9 cellular contexts compared by ENCODE assay signal in the genomic region with DNA sequence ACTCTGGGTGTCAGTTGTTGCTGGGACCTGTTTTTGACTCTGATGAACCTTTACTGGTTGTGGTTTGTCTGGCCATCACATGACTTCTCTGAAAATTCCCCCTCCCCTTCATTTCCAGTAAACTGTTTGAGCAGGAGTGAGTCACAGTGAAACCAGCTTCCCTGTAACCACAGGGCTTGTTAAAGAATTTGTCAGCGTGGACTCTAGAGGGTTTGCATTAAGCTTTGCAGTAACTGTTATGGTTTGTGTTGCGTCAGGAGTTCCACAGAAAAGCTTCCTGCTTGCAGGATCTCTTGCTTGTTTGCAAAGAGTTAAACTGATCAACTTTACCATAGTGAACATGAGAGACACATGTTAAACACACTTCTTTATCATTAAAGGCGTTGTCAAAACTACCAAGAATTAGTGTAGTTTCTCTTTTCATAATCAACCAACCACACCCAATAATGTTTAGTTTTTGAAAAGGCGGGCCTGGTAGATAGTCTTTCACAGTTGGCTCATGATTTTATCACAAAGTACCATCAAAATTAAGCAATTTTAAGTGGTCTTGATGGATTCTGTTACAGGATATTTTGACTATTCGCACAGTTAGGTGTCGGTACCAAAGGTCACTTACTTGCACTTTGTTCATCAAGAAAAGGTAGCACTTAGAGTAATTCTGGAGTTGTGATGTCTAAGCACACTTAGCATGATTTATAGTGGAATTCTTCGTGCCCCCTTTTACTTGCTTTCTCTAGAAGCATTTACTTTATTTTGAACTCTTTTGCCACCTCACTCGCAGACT.
DNase-seq lines count a peak whose midpoint lies in the region; ATAC-seq and TF ChIP-seq lines count a peak whose summit lies in the region.
"Had no signal": no experiment of that assay in that cellular context is flagged by ENCODE, and none has a peak within 500 bp of the region (broad histone marks: within the 10 kb centered on the region; RNA-seq: fewer than 3 reads in every experiment).

No MANE protein-coding gene starts in this region.

- ATAC-seq in HG02610 (IDR thresholded peaks at IDR 0.05; ENCODE audit: unreplicated experiment) = peak; percentile 91
- peak; percentile 86 for ATAC-seq in activated B cell treated with CpG ODN at 0.5 μM for 24 hours (ENCODE audit: low read depth)

- intact Hi-C loops in activated B cell treated with CpG ODN at 0.5 μM for 24 hours (cut with micrococcal nuclease) = loop anchor here (1.0 to 2.0 kb wide), 10 partner anchors 24 to 168 kb away; a partner anchor contains a TSS

- POLR2A ChIA-PET in activated B cell treated with CpG ODN at 0.5 μM for 24 hours (lab: Charles Lee) = interaction anchor here (0.6 to 10.1 kb wide), 23 partner anchors 8 to 168 kb away, joined by 3 to 379 read pairs (median 7); a partner anchor contains a TSS

- H3K4me3 Mint-ChIP-seq in activated B cell treated with CpG ODN at 0.5 μM for 24 hours (peak overlapping the region; percentile 72), chondrocyte (ENCODE audit: unreplicated experiment) (peak overlapping the region; percentile 26)

- H3K27me3 Mint-ChIP-seq in activated B cell treated with CpG ODN at 0.5 μM for 24 hours (no peaks in the 10 kb centered on the region), chondrocyte (ENCODE audit: low read depth) (no peaks in the 10 kb centered on the region)

- H3K36me3 Mint-ChIP-seq in activated B cell treated with CpG ODN at 0.5 μM for 24 hours (ENCODE audit: low read depth) (peaks cover 7% of the 10 kb centered on the region), chondrocyte (ENCODE audit: low read depth) (no peaks in the 10 kb centered on the region)

- TF ChIP-seq CTCF in activated B cell treated with CpG ODN at 0.5 μM for 24 hours (IDR thresholded peaks at IDR 0.05) = no peak
- TF ChIP-seq CTCF in chondrocyte (IDR thresholded peaks at IDR 0.05) = no peak
- peak; percentile 9 for TF ChIP-seq CTCF in liver (IDR thresholded peaks at IDR 0.05; ENCODE audit: low read depth, low read length, missing input control)

- peak; percentile 60 to 64 for TF ChIP-seq RAD21 in liver (IDR thresholded peaks at IDR 0.05)

- no peaks in the 10 kb centered on the region for H3K9me3 ChIP-seq in liver (ENCODE audit: control insufficient read depth in 4 of 4, low read length in 3 of 4)

- no peaks in the 10 kb centered on the region for H3K36me3 ChIP-seq in liver (ENCODE audit: control insufficient read depth in 4 of 4, insufficient read depth in 3 of 4, low read depth in 1 of 4, low read length in 3 of 4)

- CTCF ChIA-PET in activated B cell treated with CpG ODN at 0.5 μM for 24 hours (lab: Charles Lee) = interaction anchor here (0.7 to 3.3 kb wide), 13 partner anchors 13 to 73 kb away, joined by 3 to 36 read pairs (median 3); no protein-coding TSS in a partner anchor

- H3K27ac Mint-ChIP-seq in activated B cell treated with CpG ODN at 0.5 μM for 24 hours = peak overlapping the region; percentile 97
- H3K27ac Mint-ChIP-seq in chondrocyte (ENCODE audit: unreplicated experiment) = peak overlapping the region; percentile 89

- H3K27me3 ChIP-seq in liver (ENCODE audit: control insufficient read depth in 4 of 4, insufficient read depth in 4 of 4, low read length in 3 of 4) = no peaks in the 10 kb centered on the region

- peak; percentile 1 for DNase-seq in DMS79 treated with DMSO at 0.1 percent for 48 hours (lab: John Stamatoyannopoulos, UW)
- DNase-seq in DMS79 (lab: John Stamatoyannopoulos, UW) = no peak
- DNase-seq in NAMALWA (ENCODE audit: low spot score) = peak; percentile 94
- DNase-seq in activated B cell treated with CpG ODN at 0.5 μM for 24 hours = peak; percentile 33
- no peak for DNase-seq in chondrocyte (ENCODE audit: low spot score)
- DNase-seq in stimulated activated CD8-positive, alpha-beta memory T cell treated with anti-CD3 and anti-CD28 coated beads, Interleukin-12 subunit alpha, Interleukin-12 subunit beta, amount 100 ng/mL, for 24 hours (ENCODE audit: extremely low read depth) = peak; percentile 48

- H3K9ac ChIP-seq in liver (ENCODE audit: low read depth in 1 of 2, low read length in 2 of 2) = peak overlapping the region; percentile 15 to 87

- no peaks in the 10 kb centered on the region for H3K9me3 Mint-ChIP-seq in activated B cell treated with CpG ODN at 0.5 μM for 24 hours
- no peaks in the 10 kb centered on the region for H3K9me3 Mint-ChIP-seq in chondrocyte (ENCODE audit: low read depth)

- H3K27ac ChIP-seq in liver (ENCODE audit: low read depth in 1 of 2, low read length in 2 of 2) = peak overlapping the region; percentile 88 to 92
- H3K27ac ChIP-seq: C4-2B had no signal

- H3K4me1 Mint-ChIP-seq in activated B cell treated with CpG ODN at 0.5 μM for 24 hours (peaks cover 58% of the 10 kb centered on the region), chondrocyte (ENCODE audit: low read depth) (peaks cover 73% of the 10 kb centered on the region)

- H3K4me3 ChIP-seq in liver (ENCODE audit: low read depth in 1 of 3, low read length in 3 of 3) = peak overlapping the region in 1 of 3 donors; percentile 8

- H3K4me1 ChIP-seq in liver (ENCODE audit: control insufficient read depth in 4 of 4, insufficient read depth in 4 of 4, low read length in 3 of 4) = peaks cover 0 to 13% (median 9%) of the 10 kb centered on the region in 4 donors

- WGBS in liver = 43% methylated on average over 8 of the region's 8 CpGs

TF ChIP-seq in liver, 16 proteins besides CTCF, POLR2A, EP300 and RAD21:
- TF ChIP-seq YY1 (IDR thresholded peaks at IDR 0.05) (peak; percentile 78), FOXA2 (IDR thresholded peaks at IDR 0.05) (peak; percentile 51), JUND (IDR thresholded peaks at IDR 0.05) (peak; percentile 98 to 99), GABPA (IDR thresholded peaks at IDR 0.05 in 1 of 2, conservative IDR thresholded peaks at IDR 0.05 in 1 of 2) (peak in 1 of 2 donors; percentile 29), HNF4G (IDR thresholded peaks at IDR 0.05) (peak; percentile 28), TAF1 (conservative IDR thresholded peaks at IDR 0.05) (peak; percentile 62), FOXA1 (IDR thresholded peaks at IDR 0.05) (peak; percentile 28), HNF4A (conservative IDR thresholded peaks at IDR 0.05) (peak; percentile 28 to 50), EGR1 (IDR thresholded peaks at IDR 0.05; ENCODE audit: low read depth in 2 of 2) (peak; percentile 53 to 61), NR2F2 (IDR thresholded peaks at IDR 0.05) (no peak), RXRA (IDR thresholded peaks at IDR 0.05) (peak; percentile 59 to 82), SP1 (IDR thresholded peaks at IDR 0.05) (peak; percentile 89)
- TF ChIP-seq, protein P1, sequence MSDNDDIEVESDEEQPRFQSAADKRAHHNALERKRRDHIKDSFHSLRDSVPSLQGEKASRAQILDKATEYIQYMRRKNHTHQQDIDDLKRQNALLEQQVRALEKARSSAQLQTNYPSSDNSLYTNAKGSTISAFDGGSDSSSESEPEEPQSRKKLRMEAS (IDR thresholded peaks at IDR 0.05) = peak; percentile 49
- TF ChIP-seq, protein P2, sequence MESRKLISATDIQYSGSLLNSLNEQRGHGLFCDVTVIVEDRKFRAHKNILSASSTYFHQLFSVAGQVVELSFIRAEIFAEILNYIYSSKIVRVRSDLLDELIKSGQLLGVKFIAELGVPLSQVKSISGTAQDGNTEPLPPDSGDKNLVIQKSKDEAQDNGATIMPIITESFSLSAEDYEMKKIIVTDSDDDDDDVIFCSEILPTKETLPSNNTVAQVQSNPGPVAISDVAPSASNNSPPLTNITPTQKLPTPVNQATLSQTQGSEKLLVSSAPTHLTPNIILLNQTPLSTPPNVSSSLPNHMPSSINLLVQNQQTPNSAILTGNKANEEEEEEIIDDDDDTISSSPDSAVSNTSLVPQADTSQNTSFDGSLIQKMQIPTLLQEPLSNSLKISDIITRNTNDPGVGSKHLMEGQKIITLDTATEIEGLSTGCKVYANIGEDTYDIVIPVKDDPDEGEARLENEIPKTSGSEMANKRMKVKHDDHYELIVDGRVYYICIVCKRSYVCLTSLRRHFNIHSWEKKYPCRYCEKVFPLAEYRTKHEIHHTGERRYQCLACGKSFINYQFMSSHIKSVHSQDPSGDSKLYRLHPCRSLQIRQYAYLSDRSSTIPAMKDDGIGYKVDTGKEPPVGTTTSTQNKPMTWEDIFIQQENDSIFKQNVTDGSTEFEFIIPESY (IDR thresholded peaks at IDR 0.05) = peak; percentile 76
- TF ChIP-seq, protein P3, sequence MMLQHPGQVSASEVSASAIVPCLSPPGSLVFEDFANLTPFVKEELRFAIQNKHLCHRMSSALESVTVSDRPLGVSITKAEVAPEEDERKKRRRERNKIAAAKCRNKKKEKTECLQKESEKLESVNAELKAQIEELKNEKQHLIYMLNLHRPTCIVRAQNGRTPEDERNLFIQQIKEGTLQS (IDR thresholded peaks at IDR 0.05) = peak; percentile 93
- TF ChIP-seq, protein P4, sequence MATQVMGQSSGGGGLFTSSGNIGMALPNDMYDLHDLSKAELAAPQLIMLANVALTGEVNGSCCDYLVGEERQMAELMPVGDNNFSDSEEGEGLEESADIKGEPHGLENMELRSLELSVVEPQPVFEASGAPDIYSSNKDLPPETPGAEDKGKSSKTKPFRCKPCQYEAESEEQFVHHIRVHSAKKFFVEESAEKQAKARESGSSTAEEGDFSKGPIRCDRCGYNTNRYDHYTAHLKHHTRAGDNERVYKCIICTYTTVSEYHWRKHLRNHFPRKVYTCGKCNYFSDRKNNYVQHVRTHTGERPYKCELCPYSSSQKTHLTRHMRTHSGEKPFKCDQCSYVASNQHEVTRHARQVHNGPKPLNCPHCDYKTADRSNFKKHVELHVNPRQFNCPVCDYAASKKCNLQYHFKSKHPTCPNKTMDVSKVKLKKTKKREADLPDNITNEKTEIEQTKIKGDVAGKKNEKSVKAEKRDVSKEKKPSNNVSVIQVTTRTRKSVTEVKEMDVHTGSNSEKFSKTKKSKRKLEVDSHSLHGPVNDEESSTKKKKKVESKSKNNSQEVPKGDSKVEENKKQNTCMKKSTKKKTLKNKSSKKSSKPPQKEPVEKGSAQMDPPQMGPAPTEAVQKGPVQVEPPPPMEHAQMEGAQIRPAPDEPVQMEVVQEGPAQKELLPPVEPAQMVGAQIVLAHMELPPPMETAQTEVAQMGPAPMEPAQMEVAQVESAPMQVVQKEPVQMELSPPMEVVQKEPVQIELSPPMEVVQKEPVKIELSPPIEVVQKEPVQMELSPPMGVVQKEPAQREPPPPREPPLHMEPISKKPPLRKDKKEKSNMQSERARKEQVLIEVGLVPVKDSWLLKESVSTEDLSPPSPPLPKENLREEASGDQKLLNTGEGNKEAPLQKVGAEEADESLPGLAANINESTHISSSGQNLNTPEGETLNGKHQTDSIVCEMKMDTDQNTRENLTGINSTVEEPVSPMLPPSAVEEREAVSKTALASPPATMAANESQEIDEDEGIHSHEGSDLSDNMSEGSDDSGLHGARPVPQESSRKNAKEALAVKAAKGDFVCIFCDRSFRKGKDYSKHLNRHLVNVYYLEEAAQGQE (IDR thresholded peaks at IDR 0.05) = peak; percentile 82

Comparison
In these comparisons a context has a peak if more than half of its experiments do, and no peak if none do; other contexts are left out.
1. DNase-seq: peak in DMS79 treated with DMSO at 0.1 percent for 48 hours (single experiment), NAMALWA (single experiment), activated B cell treated with CpG ODN at 0.5 μM for 24 hours (single experiment) and stimulated activated CD8-positive, alpha-beta memory T cell treated with anti-CD3 and anti-CD28 coated beads, Interleukin-12 subunit alpha, Interleukin-12 subunit beta, amount 100 ng/mL, for 24 hours (single experiment); none in DMS79 (single experiment) and chondrocyte (single experiment).